In the genomic region with DNA sequence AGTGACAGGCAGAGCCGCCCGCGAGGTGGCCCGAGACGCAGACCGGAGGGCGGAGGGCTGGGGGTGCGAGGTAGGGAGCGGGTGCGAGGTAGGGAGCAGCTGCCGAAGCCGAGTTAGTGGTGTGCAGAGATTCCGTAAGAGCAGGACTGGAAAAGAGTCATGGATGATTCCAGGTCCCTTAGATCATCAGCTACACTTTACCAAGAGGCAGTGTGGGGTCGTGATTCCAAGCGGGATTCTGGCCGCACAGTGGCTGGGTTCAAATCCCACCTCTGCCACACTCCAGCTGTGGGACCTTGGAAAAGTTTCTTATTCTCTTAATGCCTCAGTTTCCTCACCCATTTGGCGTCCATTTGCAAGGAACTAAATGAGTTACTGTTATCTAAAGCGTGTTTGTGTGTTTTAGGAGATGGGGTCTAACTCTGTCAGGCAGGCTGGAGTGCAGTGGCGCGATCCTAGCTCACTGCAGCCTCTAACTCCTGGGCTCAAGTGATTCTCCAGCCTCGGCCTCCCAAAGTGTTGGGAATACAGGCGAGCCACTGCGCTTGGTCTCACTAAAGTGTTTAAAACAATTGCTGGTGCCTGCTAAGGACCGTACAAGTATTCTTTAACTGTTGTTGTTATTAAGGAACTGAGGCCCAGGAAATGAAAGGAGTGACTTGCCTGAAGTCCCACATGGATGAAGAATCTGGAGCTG, we compare ENCODE assay signal across 8 cellular contexts. TPM values are rescaled to one million over a fixed set of nuclear protein-coding genes. Genes with fewer than 3 reads are reported as not detected.
DNase-seq lines count a peak whose midpoint lies in the region; ATAC-seq and TF ChIP-seq lines count a peak whose summit lies in the region.

No MANE protein-coding gene starts in this region.

- TF ChIP-seq EP300 in tibial nerve (IDR thresholded peaks at IDR 0.05) = no peak

- H3K36me3 ChIP-seq in right lobe of liver = no peaks in the 10 kb centered on the region
- peaks cover 0 to 10% (median 0%) of the 10 kb centered on the region in 3 donors for H3K36me3 ChIP-seq in tibial nerve

- H3K27ac Mint-ChIP-seq in activated T-cell treated with anti-CD3 and anti-CD28 coated beads, Interleukin-2, amount 50 U/mL, for 72 hours = peak overlapping the region; percentile 83

- 25% methylated on average over 12 of the region's 24 CpGs for WGBS in right lobe of liver (ENCODE audit: insufficient coverage, low coverage, low lambda C conversion rate, missing lambda C conversion rate)
- 23 to 26% methylated on average over 23 to 24 of the region's 24 CpGs for WGBS in tibial nerve, 2 donors

- DNase-seq in activated T-cell treated with anti-CD3 and anti-CD28 coated beads, Interleukin-2, amount 50 U/mL, for 72 hours = no peak
- no peak for DNase-seq in activated T-cell treated with anti-CD3 and anti-CD28 coated beads, Interleukin-2, amount 50 U/mL, for 48 hours
- DNase-seq in astrocyte of the cerebellum (ENCODE audit: low read depth) (peak; percentile 3), right lobe of liver (no peak), tibial nerve (ENCODE audit: low spot score in 2 of 2) (no peak), ACHN (no peak)
- no peak for DNase-seq in stimulated activated naive CD4-positive, alpha-beta T cell (lab: John Stamatoyannopoulos, UW)

- no peaks in the 10 kb centered on the region for H3K9me3 Mint-ChIP-seq in activated T-cell treated with anti-CD3 and anti-CD28 coated beads, Interleukin-2, amount 50 U/mL, for 72 hours

- H3K27me3 ChIP-seq in right lobe of liver (no peaks in the 10 kb centered on the region), tibial nerve (no peaks in the 10 kb centered on the region)

- H3K4me3 Mint-ChIP-seq in activated T-cell treated with anti-CD3 and anti-CD28 coated beads, Interleukin-2, amount 50 U/mL, for 72 hours = peak overlapping the region; percentile 86 to 87

- H3K27ac ChIP-seq in right lobe of liver = peak overlapping the region; percentile 90 to 95 (median 91)
- H3K27ac ChIP-seq in tibial nerve = peak overlapping the region; percentile 80 to 94 (median 93)

- TF ChIP-seq POLR2A in right lobe of liver (IDR thresholded peaks at IDR 0.05) (no peak), tibial nerve (IDR thresholded peaks at IDR 0.05) (no peak)

- no peaks in the 10 kb centered on the region for H3K9me3 ChIP-seq in right lobe of liver
- H3K9me3 ChIP-seq in tibial nerve = no peaks in the 10 kb centered on the region

- ATAC-seq in activated T-cell treated with anti-CD3 and anti-CD28 coated beads, Interleukin-2, amount 50 U/mL, for 72 hours (replicated peaks in 1 of 2) = no peak
- no peak for ATAC-seq in right lobe of liver
- ATAC-seq in GM18909 (IDR thresholded peaks at IDR 0.05; ENCODE audit: poor library complexity, unreplicated experiment) = no peak

- H3K4me1 ChIP-seq in right lobe of liver (peaks cover 0 to 14% (median 0%) of the 10 kb centered on the region in 4 donors), tibial nerve (peaks cover 0 to 23% (median 10%) of the 10 kb centered on the region in 4 donors)

- intact Hi-C loops in right lobe of liver (cut with DNase I) = no loop called here

- H3K4me1 Mint-ChIP-seq in activated T-cell treated with anti-CD3 and anti-CD28 coated beads, Interleukin-2, amount 50 U/mL, for 72 hours (ENCODE audit: low read depth) = peaks cover 42% of the 10 kb centered on the region

- TF ChIP-seq CTCF in astrocyte of the cerebellum (IDR thresholded peaks at IDR 0.05; ENCODE audit: low read depth, low read length, missing control alignments) (no peak), right lobe of liver (IDR thresholded peaks at IDR 0.05) (no peak), tibial nerve (IDR thresholded peaks at IDR 0.05) (no peak)

- peak overlapping the region; percentile 93 for H3K4me3 ChIP-seq in astrocyte of the cerebellum (ENCODE audit: low read depth, low read length)
- peak overlapping the region; percentile 75 to 97 (median 81) for H3K4me3 ChIP-seq in right lobe of liver
- H3K4me3 ChIP-seq in tibial nerve = peak overlapping the region; percentile 56 to 78 (median 71)

- peaks cover 0 to 4% of the 10 kb centered on the region in 2 donors for H3K36me3 Mint-ChIP-seq in activated T-cell treated with anti-CD3 and anti-CD28 coated beads, Interleukin-2, amount 50 U/mL, for 72 hours (ENCODE audit: insufficient read depth in 2 of 2)

- in situ Hi-C loops in astrocyte of the cerebellum (cut with HindIII; ENCODE audit: low sequenced_read_pairs) (no loop called here), ACHN (cut with HindIII; ENCODE audit: low pct_ligation_motif_present, low pct_unique_long_range_greater_than_20kb, low sequenced_read_pairs) (no loop called here)

- no peaks in the 10 kb centered on the region for H3K27me3 Mint-ChIP-seq in activated T-cell treated with anti-CD3 and anti-CD28 coated beads, Interleukin-2, amount 50 U/mL, for 72 hours (ENCODE audit: low read depth)

RNA-seq across cellular contexts. Expression of a gene that starts 1.1 kb away (rescaled TPM):
- total RNA-seq in activated T-cell treated with anti-CD3 and anti-CD28 coated beads, Interleukin-2, amount 50 U/mL, for 72 hours = 10 to 100 TPM; 78.0 to 94.1 TPM
- 100 to 1,000 TPM; 114 to 235 (median 134) TPM for total RNA-seq in right lobe of liver
- total RNA-seq in tibial nerve = 100 to 1,000 TPM; 122 to 288 (median 162) TPM

RNA-seq across cellular contexts. Expression of a gene that starts 24.9 kb away (rescaled TPM):
- 10 to 100 TPM; 30.3 to 38.9 TPM for total RNA-seq in activated T-cell treated with anti-CD3 and anti-CD28 coated beads, Interleukin-2, amount 50 U/mL, for 72 hours
- 10 to 100 TPM in 3 of 6 experiments, 1 to 10 TPM in 3; 7.8 to 13.9 (median 10.2) TPM for total RNA-seq in right lobe of liver
- 10 to 100 TPM; 20.7 to 34.5 (median 26.7) TPM for total RNA-seq in tibial nerve

RNA-seq across cellular contexts. Expression of a gene that starts 57.0 kb away (rescaled TPM):
- not detected for total RNA-seq in activated T-cell treated with anti-CD3 and anti-CD28 coated beads, Interleukin-2, amount 50 U/mL, for 72 hours
- total RNA-seq in right lobe of liver (1 to 10 TPM; 1.4 to 3.6 (median 2.4) TPM), tibial nerve (10 to 100 TPM; 18.3 to 28.0 (median 24.2) TPM)

Comparison
In these comparisons a context has a peak if more than half of its experiments do, and no peak if none do; other contexts are left out.
1. RNA of a gene that starts 57.0 kb away (total RNA-seq): 18.3 to 28.0 TPM in tibial nerve; 1.4 to 3.6 TPM in right lobe of liver and not detected in activated T-cell treated with anti-CD3 and anti-CD28 coated beads, Interleukin-2, amount 50 U/mL, for 72 hours; every median in the first group is over 4 times any median in the second.
2. Peak in every context shown above with its lines, with median percentiles within 50 percentile points of each other: H3K4me3 ChIP-seq.